Comparison of ENCODE assay signal across 19 cellular contexts in the genomic region with DNA sequence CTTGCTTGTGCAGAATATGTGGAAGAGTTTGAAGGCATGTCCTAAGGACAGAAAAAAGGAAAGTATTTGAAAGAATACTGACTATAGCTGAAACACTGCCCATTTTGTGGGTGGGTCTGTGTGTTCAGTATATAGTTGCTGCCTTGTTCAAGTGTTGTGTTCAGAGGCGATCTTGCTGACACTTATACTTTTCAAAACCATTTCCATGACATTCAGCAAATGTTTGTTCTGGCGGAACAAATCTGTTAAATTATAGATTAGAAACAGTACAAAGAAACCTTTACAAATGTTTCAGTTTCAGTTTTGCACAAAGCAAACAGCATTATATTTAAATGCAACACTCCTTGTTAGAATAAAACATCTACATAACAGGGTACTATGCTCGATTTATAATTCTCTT.
"Had no signal": no experiment of that assay in that cellular context is flagged by ENCODE, and none has a peak within 500 bp of the region (broad histone marks: within the 10 kb centered on the region; RNA-seq: fewer than 3 reads in every experiment).

No MANE protein-coding gene starts in this region.

- DNase-seq: effector memory CD8-positive, alpha-beta T cell; esophagus squamous epithelium; foreskin fibroblast; heart left ventricle; hypothalamus; kidney glomerular epithelial cell; mesendoderm; naive B cell; psoas muscle; spleen; stimulated activated CD4-positive, alpha-beta T cell treated with anti-CD3 and anti-CD28 coated beads, Interleukin-15, amount 100 ng/mL, for 24 hours; stimulated activated CD4-positive, alpha-beta T cell treated with anti-CD3 and anti-CD28 coated beads, Interleukin-1b, Interleukin-23, amount 100 ng/mL, for 48 hours; stimulated activated CD4-positive, alpha-beta T cell treated with anti-CD3 and anti-CD28 coated beads, Interleukin-4, amount 100 ng/mL, for 24 hours; tibial artery; upper lobe of left lung; uterus had no signal

- H3K4me3 ChIP-seq: esophagus squamous epithelium, heart left ventricle, psoas muscle, spleen, tibial artery, upper lobe of left lung, uterus had no signal

- ATAC-seq: effector memory CD8-positive, alpha-beta T cell; heart left ventricle; psoas muscle; sciatic nerve; stimulated activated memory B cell treated with anti-CD40 and anti-IgM and Interleukin-4, amounts not matched to agents 10 μg/mL and 1 μg/mL and 100 μg/mL, for 72 hours had no signal

- H3K27ac ChIP-seq: esophagus squamous epithelium, heart left ventricle, parathyroid adenoma, psoas muscle, spleen, tibial artery, upper lobe of left lung, uterus had no signal

- H3K36me3 ChIP-seq: esophagus squamous epithelium, heart left ventricle, spleen, tibial artery, upper lobe of left lung, uterus had no signal

- H3K9me3 ChIP-seq: esophagus squamous epithelium, heart left ventricle, psoas muscle, tibial artery, upper lobe of left lung, uterus had no signal

- H3K4me1 ChIP-seq: esophagus squamous epithelium, heart left ventricle, parathyroid adenoma, psoas muscle, spleen, tibial artery, upper lobe of left lung, uterus had no signal

- H3K27me3 ChIP-seq: esophagus squamous epithelium, heart left ventricle, spleen, tibial artery, upper lobe of left lung, uterus had no signal
